Comparison of ENCODE assay signal across 2 cellular contexts in the genomic region with DNA sequence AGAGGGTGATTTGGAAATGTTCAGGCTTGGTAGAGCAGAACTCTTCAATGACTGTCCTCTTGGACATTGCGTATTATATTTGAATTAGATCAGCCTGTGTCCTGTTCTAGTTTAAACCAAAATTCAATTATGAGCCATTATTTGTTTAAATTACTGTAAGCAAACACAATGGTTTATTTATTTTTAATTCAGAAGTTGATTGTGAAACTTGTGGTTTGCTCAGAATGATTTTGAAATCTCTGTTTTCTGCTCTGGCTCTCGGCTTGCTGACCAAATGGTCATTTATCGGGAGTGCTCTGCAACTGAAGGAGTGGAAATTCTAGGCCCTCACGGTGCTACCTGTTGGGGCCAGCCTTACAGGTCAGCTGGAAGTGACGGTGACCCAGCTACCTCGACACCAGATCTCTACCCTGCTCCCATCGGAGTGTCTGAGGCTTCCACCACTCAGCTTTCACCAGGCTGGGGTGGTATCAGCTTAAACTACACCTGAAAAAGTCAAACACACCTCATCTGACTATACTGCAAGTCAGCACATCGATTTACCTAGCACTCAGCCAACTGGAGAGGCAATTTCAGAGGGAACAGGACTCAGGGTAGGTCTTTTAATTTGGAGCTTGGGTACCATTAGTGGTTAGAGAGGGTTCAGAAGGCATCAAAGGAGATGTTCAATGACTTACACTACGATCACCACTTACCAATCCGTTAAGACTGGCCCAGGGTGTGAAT.
TF ChIP-seq lines count a peak whose summit lies in the region.

No MANE protein-coding gene starts in this region.

TF ChIP-seq in K562, 482 proteins besides CTCF, POLR2A, EP300 and RAD21 (continued from another document):
- TF ChIP-seq, protein P1, sequence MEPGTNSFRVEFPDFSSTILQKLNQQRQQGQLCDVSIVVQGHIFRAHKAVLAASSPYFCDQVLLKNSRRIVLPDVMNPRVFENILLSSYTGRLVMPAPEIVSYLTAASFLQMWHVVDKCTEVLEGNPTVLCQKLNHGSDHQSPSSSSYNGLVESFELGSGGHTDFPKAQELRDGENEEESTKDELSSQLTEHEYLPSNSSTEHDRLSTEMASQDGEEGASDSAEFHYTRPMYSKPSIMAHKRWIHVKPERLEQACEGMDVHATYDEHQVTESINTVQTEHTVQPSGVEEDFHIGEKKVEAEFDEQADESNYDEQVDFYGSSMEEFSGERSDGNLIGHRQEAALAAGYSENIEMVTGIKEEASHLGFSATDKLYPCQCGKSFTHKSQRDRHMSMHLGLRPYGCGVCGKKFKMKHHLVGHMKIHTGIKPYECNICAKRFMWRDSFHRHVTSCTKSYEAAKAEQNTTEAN (CRISPR knock-in tag; IDR thresholded peaks at IDR 0.05): no peak
- TF ChIP-seq SIN3B (IDR thresholded peaks at IDR 0.05; ENCODE audit: low read depth) (peak; percentile 26; the same call in 1 of the 2 replicates), POLR2B (IDR thresholded peaks at IDR 0.05; ENCODE audit: low read depth, partially characterized antibody) (no peak), CEBPB (tag; IDR thresholded peaks at IDR 0.05) (peak; percentile 71)

TF ChIP-seq in liver, 16 proteins besides CTCF, POLR2A, EP300 and RAD21 (continued from another document):
- peak; percentile 76 for TF ChIP-seq REST (IDR thresholded peaks at IDR 0.05)
- TF ChIP-seq HNF4A (conservative IDR thresholded peaks at IDR 0.05): peak; percentile 54 to 74
- peak in 1 of 2 donors; percentile 77 for TF ChIP-seq JUND (IDR thresholded peaks at IDR 0.05)
- TF ChIP-seq GABPA (IDR thresholded peaks at IDR 0.05 in 1 of 2, conservative IDR thresholded peaks at IDR 0.05 in 1 of 2): peak in 1 of 2 donors; percentile 34
- TF ChIP-seq MAX (IDR thresholded peaks at IDR 0.05): peak; percentile 65
- TF ChIP-seq FOXA2 (IDR thresholded peaks at IDR 0.05): peak; percentile 72
- peak in 1 of 2 donors; percentile 31 for TF ChIP-seq EGR1 (IDR thresholded peaks at IDR 0.05; ENCODE audit: low read depth in 2 of 2)
- TF ChIP-seq ZBTB33 (IDR thresholded peaks at IDR 0.05): peak; percentile 82
- TF ChIP-seq NR2F2 (IDR thresholded peaks at IDR 0.05): no peak
